1 cellular context compared by ENCODE assay signal in genomic region chr12:106342397-106343212, GRCh38.
TF ChIP-seq lines count a peak whose summit lies in the region.

No MANE protein-coding gene starts in this region.

TF ChIP-seq in HepG2, 621 proteins besides CTCF, POLR2A, EP300 and RAD21 (continued from another document):
- TF ChIP-seq ISL2 (CRISPR knock-in tag; IDR thresholded peaks at IDR 0.05) (no peak), SMAD9 (CRISPR knock-in tag; IDR thresholded peaks at IDR 0.05) (no peak), SALL1 (CRISPR knock-in tag; IDR thresholded peaks at IDR 0.05) (peak; percentile 50), TCF7L2 (IDR thresholded peaks at IDR 0.05; ENCODE audit: low read depth, low read length) (no peak), ZNF556 (CRISPR knock-in tag; IDR thresholded peaks at IDR 0.05; ENCODE audit: borderline replicate concordance) (no peak), ZNF558 (CRISPR knock-in tag; IDR thresholded peaks at IDR 0.05; ENCODE audit: borderline replicate concordance) (no peak), ZNF292 (CRISPR knock-in tag; IDR thresholded peaks at IDR 0.05; ENCODE audit: borderline replicate concordance, low read depth) (0 out of 2 replicates have a peak, but pooled peaks have one; percentile 47), NR2F1 (CRISPR knock-in tag; IDR thresholded peaks at IDR 0.05) (no peak), ZNF451 (CRISPR knock-in tag; IDR thresholded peaks at IDR 0.05) (no peak), ZNF484 (CRISPR knock-in tag; IDR thresholded peaks at IDR 0.05; ENCODE audit: borderline replicate concordance, low read depth) (no peak), PAXIP1 (CRISPR knock-in tag; conservative IDR thresholded peaks at IDR 0.05) (no peak), ZBTB40 (IDR thresholded peaks at IDR 0.05) (no peak), ZBTB40 (CRISPR knock-in tag; IDR thresholded peaks at IDR 0.05) (no peak), BHLHE40 (IDR thresholded peaks at IDR 0.05; ENCODE audit: low read length) (peak; percentile 81), ARNT (IDR thresholded peaks at IDR 0.05) (no peak), RFX3 (CRISPR knock-in tag; IDR thresholded peaks at IDR 0.05) (peak; percentile 65), ATM (IDR thresholded peaks at IDR 0.05; ENCODE audit: borderline replicate concordance) (no peak), LCORL (IDR thresholded peaks at IDR 0.05) (no peak), LCORL (CRISPR knock-in tag; IDR thresholded peaks at IDR 0.05) (no peak), ZNF629 (CRISPR knock-in tag; conservative IDR thresholded peaks at IDR 0.05) (peak; percentile 65; the same call in 1 of the 2 replicates), SMAD1 (CRISPR knock-in tag; IDR thresholded peaks at IDR 0.05; ENCODE audit: borderline replicate concordance, low read depth) (no peak), CEBPB (IDR thresholded peaks at IDR 0.05; ENCODE audit: borderline replicate concordance, low read depth, low read length) (0 out of 2 replicates have a peak, but pooled peaks have one; percentile 14)
- TF ChIP-seq, protein P1, sequence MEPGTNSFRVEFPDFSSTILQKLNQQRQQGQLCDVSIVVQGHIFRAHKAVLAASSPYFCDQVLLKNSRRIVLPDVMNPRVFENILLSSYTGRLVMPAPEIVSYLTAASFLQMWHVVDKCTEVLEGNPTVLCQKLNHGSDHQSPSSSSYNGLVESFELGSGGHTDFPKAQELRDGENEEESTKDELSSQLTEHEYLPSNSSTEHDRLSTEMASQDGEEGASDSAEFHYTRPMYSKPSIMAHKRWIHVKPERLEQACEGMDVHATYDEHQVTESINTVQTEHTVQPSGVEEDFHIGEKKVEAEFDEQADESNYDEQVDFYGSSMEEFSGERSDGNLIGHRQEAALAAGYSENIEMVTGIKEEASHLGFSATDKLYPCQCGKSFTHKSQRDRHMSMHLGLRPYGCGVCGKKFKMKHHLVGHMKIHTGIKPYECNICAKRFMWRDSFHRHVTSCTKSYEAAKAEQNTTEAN (CRISPR knock-in tag; conservative IDR thresholded peaks at IDR 0.05) = 0 out of 2 replicates have a peak, but pooled peaks have one; percentile 47
- TF ChIP-seq, protein P2, sequence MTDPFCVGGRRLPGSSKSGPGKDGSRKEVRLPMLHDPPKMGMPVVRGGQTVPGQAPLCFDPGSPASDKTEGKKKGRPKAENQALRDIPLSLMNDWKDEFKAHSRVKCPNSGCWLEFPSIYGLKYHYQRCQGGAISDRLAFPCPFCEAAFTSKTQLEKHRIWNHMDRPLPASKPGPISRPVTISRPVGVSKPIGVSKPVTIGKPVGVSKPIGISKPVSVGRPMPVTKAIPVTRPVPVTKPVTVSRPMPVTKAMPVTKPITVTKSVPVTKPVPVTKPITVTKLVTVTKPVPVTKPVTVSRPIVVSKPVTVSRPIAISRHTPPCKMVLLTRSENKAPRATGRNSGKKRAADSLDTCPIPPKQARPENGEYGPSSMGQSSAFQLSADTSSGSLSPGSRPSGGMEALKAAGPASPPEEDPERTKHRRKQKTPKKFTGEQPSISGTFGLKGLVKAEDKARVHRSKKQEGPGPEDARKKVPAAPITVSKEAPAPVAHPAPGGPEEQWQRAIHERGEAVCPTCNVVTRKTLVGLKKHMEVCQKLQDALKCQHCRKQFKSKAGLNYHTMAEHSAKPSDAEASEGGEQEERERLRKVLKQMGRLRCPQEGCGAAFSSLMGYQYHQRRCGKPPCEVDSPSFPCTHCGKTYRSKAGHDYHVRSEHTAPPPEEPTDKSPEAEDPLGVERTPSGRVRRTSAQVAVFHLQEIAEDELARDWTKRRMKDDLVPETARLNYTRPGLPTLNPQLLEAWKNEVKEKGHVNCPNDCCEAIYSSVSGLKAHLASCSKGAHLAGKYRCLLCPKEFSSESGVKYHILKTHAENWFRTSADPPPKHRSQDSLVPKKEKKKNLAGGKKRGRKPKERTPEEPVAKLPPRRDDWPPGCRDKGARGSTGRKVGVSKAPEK (CRISPR knock-in tag; IDR thresholded peaks at IDR 0.05; ENCODE audit: borderline replicate concordance) = no peak
- TF ChIP-seq, protein P3, sequence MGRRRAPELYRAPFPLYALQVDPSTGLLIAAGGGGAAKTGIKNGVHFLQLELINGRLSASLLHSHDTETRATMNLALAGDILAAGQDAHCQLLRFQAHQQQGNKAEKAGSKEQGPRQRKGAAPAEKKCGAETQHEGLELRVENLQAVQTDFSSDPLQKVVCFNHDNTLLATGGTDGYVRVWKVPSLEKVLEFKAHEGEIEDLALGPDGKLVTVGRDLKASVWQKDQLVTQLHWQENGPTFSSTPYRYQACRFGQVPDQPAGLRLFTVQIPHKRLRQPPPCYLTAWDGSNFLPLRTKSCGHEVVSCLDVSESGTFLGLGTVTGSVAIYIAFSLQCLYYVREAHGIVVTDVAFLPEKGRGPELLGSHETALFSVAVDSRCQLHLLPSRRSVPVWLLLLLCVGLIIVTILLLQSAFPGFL (CRISPR knock-in tag; IDR thresholded peaks at IDR 0.05) = no peak
